ENCODE assay signal across 8 cellular contexts in the genomic region with DNA sequence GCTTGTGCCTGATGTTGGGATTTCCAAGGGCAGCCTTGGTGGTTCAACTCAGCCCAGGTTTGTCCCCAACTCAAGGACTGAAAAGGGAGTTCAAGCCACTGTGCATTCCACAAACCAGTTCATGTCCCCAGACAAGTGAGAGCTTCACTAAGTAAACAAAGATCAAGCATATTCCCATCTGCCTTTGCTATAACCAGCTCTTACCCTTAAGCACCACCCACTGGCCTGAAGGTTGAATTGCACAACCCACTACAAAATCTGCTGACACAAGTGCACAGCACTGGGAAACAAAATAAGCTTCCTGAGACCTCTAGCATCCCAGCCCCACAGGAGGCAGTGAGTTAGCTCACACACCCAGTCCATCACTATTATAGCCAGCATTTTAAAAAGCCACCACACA.
A peak's percentile ranks its signal among the peaks of the same experiment; 100 is the strongest.
DNase-seq lines count a peak whose midpoint lies in the region; ATAC-seq and TF ChIP-seq lines count a peak whose summit lies in the region.

No MANE protein-coding gene starts in this region.

- TF ChIP-seq CTCF in MM.1S (IDR thresholded peaks at IDR 0.05; ENCODE audit: low read length) (peak; percentile 72), neural cell (IDR thresholded peaks at IDR 0.05; ENCODE audit: poor library complexity, severe bottlenecking) (no peak), vagina (IDR thresholded peaks at IDR 0.05) (no peak)

- H3K79me2 ChIP-seq in MM.1S (ENCODE audit: low read length) (no peaks in the 10 kb centered on the region), neural cell (replicated peaks; ENCODE audit: insufficient read depth, low read length) (no peaks in the 10 kb centered on the region)

- H3K9me3 ChIP-seq in MM.1S (replicated peaks; ENCODE audit: insufficient read depth, low read length) (no peaks in the 10 kb centered on the region), neural cell (ENCODE audit: low read length) (peaks cover 6% of the 10 kb centered on the region), vagina (no peaks in the 10 kb centered on the region)

- DNase-seq in NCI-H526 (lab: John Stamatoyannopoulos, UW) (peak; percentile 38 to 58), NCI-H526 treated with DMSO at 0.1 percent for 48 hours (lab: John Stamatoyannopoulos, UW) (no peak), MM.1S (peak; percentile 50), astrocyte of the hippocampus (ENCODE audit: low read depth, low spot score) (peak; percentile 4), vagina (ENCODE audit: extremely low spot score in 2 of 2) (no peak)
- DNase-seq in stimulated activated CD4-positive, alpha-beta T cell treated with anti-CD3 and anti-CD28 coated beads, Interleukin-1b, Interleukin-23, amount 100 ng/mL, for 48 hours, result no peak

- no peak for TF ChIP-seq POLR2A in vagina (IDR thresholded peaks at IDR 0.05)

- H3K27ac ChIP-seq in MM.1S (ENCODE audit: low read length), result no peak overlapping the region
- H3K27ac ChIP-seq in neural cell (ENCODE audit: low read length), result no peak overlapping the region
- H3K27ac ChIP-seq in vagina, result no peak overlapping the region

- H3K9me2 ChIP-seq in MM.1S (replicated peaks; ENCODE audit: insufficient read depth, low read length) (no peaks in the 10 kb centered on the region), neural cell (ENCODE audit: insufficient read depth, low read length) (no peaks in the 10 kb centered on the region)

- peak; percentile 74 for ATAC-seq in HG02588 (IDR thresholded peaks at IDR 0.05; ENCODE audit: unreplicated experiment)

- intact Hi-C loops in vagina (cut with DNase I), result no loop called here

- no peaks in the 10 kb centered on the region for H3K27me3 ChIP-seq in MM.1S (replicated peaks; ENCODE audit: insufficient read depth, low read length)
- H3K27me3 ChIP-seq in neural cell (ENCODE audit: insufficient read depth, low read depth, low read length), result no peaks in the 10 kb centered on the region
- no peaks in the 10 kb centered on the region for H3K27me3 ChIP-seq in vagina

- no peaks in the 10 kb centered on the region for H3K4me1 ChIP-seq in MM.1S (ENCODE audit: low read length)
- no peaks in the 10 kb centered on the region for H3K4me1 ChIP-seq in vagina

- no peak for TF ChIP-seq EP300 in neural cell (conservative IDR thresholded peaks at IDR 0.05; ENCODE audit: poor library complexity, severe bottlenecking)

- H4K20me1 ChIP-seq in MM.1S (ENCODE audit: insufficient read depth, low read length) (no peaks in the 10 kb centered on the region), neural cell (ENCODE audit: insufficient read depth) (no peaks in the 10 kb centered on the region)

- H2AFZ ChIP-seq in MM.1S (ENCODE audit: low read length), result 0 out of 2 replicates have a peak overlapping the region, but pooled peaks have one; percentile 28
- H2AFZ ChIP-seq in neural cell (ENCODE audit: low read depth, low read length), result no peak overlapping the region

- H3F3A ChIP-seq in MM.1S (ENCODE audit: insufficient read depth, low read length), result no peaks in the 10 kb centered on the region
- no peaks in the 10 kb centered on the region for H3F3A ChIP-seq in neural cell (ENCODE audit: insufficient read depth, low read length, poor library complexity, severe bottlenecking)

- H3K4me2 ChIP-seq in MM.1S (ENCODE audit: low read depth, low read length) (no peak overlapping the region), neural cell (ENCODE audit: low read length) (no peak overlapping the region)

- H3K9ac ChIP-seq in MM.1S (ENCODE audit: low read length) (no peak overlapping the region), neural cell (ENCODE audit: low read length) (no peak overlapping the region)

- H3K4me3 ChIP-seq in MM.1S (ENCODE audit: low read length) (no peak overlapping the region), neural cell (ENCODE audit: low read length) (no peak overlapping the region), vagina (no peak overlapping the region)

- peak; percentile 19 for TF ChIP-seq RAD21 in neural cell (conservative IDR thresholded peaks at IDR 0.05)

- no peaks in the 10 kb centered on the region for H3K36me3 ChIP-seq in MM.1S (replicated peaks; ENCODE audit: insufficient read depth, low read length)
- no peaks in the 10 kb centered on the region for H3K36me3 ChIP-seq in neural cell (ENCODE audit: insufficient read depth, low read length)
- no peaks in the 10 kb centered on the region for H3K36me3 ChIP-seq in vagina

TF ChIP-seq in neural cell, 6 proteins besides CTCF, POLR2A, EP300 and RAD21:
- TF ChIP-seq SMC3 (conservative IDR thresholded peaks at IDR 0.05; ENCODE audit: poor library complexity) (no peak), POLR2AphosphoS5 (IDR thresholded peaks at IDR 0.05) (no peak), EZH2 (IDR thresholded peaks at IDR 0.05; ENCODE audit: borderline replicate concordance, insufficient read depth, low read length, poor library complexity, severe bottlenecking) (no peak), TAF1 (IDR thresholded peaks at IDR 0.05; ENCODE audit: low read depth) (no peak), MXI1 (conservative IDR thresholded peaks at IDR 0.05; ENCODE audit: poor library complexity, severe bottlenecking) (no peak)
- TF ChIP-seq, protein P1, sequence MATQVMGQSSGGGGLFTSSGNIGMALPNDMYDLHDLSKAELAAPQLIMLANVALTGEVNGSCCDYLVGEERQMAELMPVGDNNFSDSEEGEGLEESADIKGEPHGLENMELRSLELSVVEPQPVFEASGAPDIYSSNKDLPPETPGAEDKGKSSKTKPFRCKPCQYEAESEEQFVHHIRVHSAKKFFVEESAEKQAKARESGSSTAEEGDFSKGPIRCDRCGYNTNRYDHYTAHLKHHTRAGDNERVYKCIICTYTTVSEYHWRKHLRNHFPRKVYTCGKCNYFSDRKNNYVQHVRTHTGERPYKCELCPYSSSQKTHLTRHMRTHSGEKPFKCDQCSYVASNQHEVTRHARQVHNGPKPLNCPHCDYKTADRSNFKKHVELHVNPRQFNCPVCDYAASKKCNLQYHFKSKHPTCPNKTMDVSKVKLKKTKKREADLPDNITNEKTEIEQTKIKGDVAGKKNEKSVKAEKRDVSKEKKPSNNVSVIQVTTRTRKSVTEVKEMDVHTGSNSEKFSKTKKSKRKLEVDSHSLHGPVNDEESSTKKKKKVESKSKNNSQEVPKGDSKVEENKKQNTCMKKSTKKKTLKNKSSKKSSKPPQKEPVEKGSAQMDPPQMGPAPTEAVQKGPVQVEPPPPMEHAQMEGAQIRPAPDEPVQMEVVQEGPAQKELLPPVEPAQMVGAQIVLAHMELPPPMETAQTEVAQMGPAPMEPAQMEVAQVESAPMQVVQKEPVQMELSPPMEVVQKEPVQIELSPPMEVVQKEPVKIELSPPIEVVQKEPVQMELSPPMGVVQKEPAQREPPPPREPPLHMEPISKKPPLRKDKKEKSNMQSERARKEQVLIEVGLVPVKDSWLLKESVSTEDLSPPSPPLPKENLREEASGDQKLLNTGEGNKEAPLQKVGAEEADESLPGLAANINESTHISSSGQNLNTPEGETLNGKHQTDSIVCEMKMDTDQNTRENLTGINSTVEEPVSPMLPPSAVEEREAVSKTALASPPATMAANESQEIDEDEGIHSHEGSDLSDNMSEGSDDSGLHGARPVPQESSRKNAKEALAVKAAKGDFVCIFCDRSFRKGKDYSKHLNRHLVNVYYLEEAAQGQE (IDR thresholded peaks at IDR 0.05; ENCODE audit: borderline replicate concordance), result no peak
TF ChIP-seq in neural cell: peak in this region for 0.

Comparison
In these comparisons a context has a peak if more than half of its experiments do, and no peak if none do; other contexts are left out.
1. DNase-seq: peak in NCI-H526 (2 of 2), MM.1S (single experiment) and astrocyte of the hippocampus (single experiment); none in NCI-H526 treated with DMSO at 0.1 percent for 48 hours (single experiment), vagina (0 of 2) and stimulated activated CD4-positive, alpha-beta T cell treated with anti-CD3 and anti-CD28 coated beads, Interleukin-1b, Interleukin-23, amount 100 ng/mL, for 48 hours (single experiment).